ENCODE assay signal across 8 cellular contexts in genomic region chr3:132038198-132038825, GRCh38. TPM values are rescaled to one million over a fixed set of nuclear protein-coding genes. Genes with fewer than 3 reads are reported as not detected.
DNase-seq lines count a peak whose midpoint lies in the region; ATAC-seq, FAIRE-seq and TF ChIP-seq lines count a peak whose summit lies in the region.

No MANE protein-coding gene starts in this region.

- no peak overlapping the region for H3K9ac ChIP-seq in SK-N-MC (ENCODE audit: insufficient read length)
- H3K9ac ChIP-seq in kidney (ENCODE audit: low read length in 2 of 2) = no peak overlapping the region

- H3K4me1 ChIP-seq in kidney (ENCODE audit: control insufficient read depth in 1 of 2, insufficient read depth in 1 of 2, low read depth in 1 of 2, low read length in 2 of 2) = peaks cover 0 to 3% of the 10 kb centered on the region in 2 donors

- H3K4me3 ChIP-seq in SK-N-MC (no peak overlapping the region), kidney (ENCODE audit: low read length in 2 of 2) (no peak overlapping the region)

- no peak overlapping the region for H3K4me3 Mint-ChIP-seq in naive thymus-derived CD8-positive, alpha-beta T cell
- H3K4me3 Mint-ChIP-seq in activated CD8-positive, alpha-beta memory T cell treated with anti-CD3 and anti-CD28 coated beads, Interleukin-2, amount 10 ng/mL, durations not matched to agents 7 days and 5 days = no peak overlapping the region

- peaks cover 0 to 16% (median 6%) of the 10 kb centered on the region in 9 donors for H3K9me3 Mint-ChIP-seq in naive thymus-derived CD8-positive, alpha-beta T cell
- H3K9me3 Mint-ChIP-seq in activated CD8-positive, alpha-beta memory T cell treated with anti-CD3 and anti-CD28 coated beads, Interleukin-2, amount 10 ng/mL, durations not matched to agents 7 days and 5 days (ENCODE audit: low read depth) = no peaks in the 10 kb centered on the region

- H3K27ac ChIP-seq in SK-N-MC = no peak overlapping the region
- no peak overlapping the region for H3K27ac ChIP-seq in kidney (ENCODE audit: low read depth in 2 of 2, low read length in 2 of 2)

- no peaks in the 10 kb centered on the region for H3K36me3 ChIP-seq in SK-N-MC (ENCODE audit: insufficient read depth, low read length)
- H3K36me3 ChIP-seq in kidney (ENCODE audit: control insufficient read depth in 1 of 2, insufficient read depth in 2 of 2, low read length in 2 of 2) = no peaks in the 10 kb centered on the region

- intact Hi-C loops in kidney (cut with DNase I) = loop anchor here (10.0 kb wide), 1 partner anchor 244 kb away; no protein-coding TSS in a partner anchor

- peak; percentile 67 for DNase-seq in DMS53 treated with DMSO at 0.1 percent for 48 hours (lab: John Stamatoyannopoulos, UW; ENCODE audit: unreplicated experiment)
- peak; percentile 28 to 55 for DNase-seq in Kasumi-1 (lab: John Stamatoyannopoulos, UW)
- peak; percentile 76 for DNase-seq in SK-N-MC (ENCODE audit: low read depth, low spot score)
- no peak for DNase-seq in kidney
- no peak for DNase-seq in activated CD8-positive, alpha-beta memory T cell treated with anti-CD3 and anti-CD28 coated beads for 24 hours
- DNase-seq in naive thymus-derived CD8-positive, alpha-beta T cell = no peak
- DNase-seq in OCI-M2 (lab: John Stamatoyannopoulos, UW; ENCODE audit: unreplicated experiment) = no peak
- DNase-seq in activated CD8-positive, alpha-beta memory T cell treated with anti-CD3 and anti-CD28 coated beads, Interleukin-2, amount 10 ng/mL, durations not matched to agents 7 days and 5 days = no peak

- POLR2A ChIA-PET in naive thymus-derived CD8-positive, alpha-beta T cell (lab: Charles Lee) = no interaction called here

- no peak for ATAC-seq in naive thymus-derived CD8-positive, alpha-beta T cell
- ATAC-seq in activated CD8-positive, alpha-beta memory T cell treated with anti-CD3 and anti-CD28 coated beads, Interleukin-2, amount 10 ng/mL, durations not matched to agents 7 days and 5 days = no peak

- CTCF ChIA-PET in activated CD8-positive, alpha-beta memory T cell treated with anti-CD3 and anti-CD28 coated beads, Interleukin-2, amount 10 ng/mL, durations not matched to agents 7 days and 5 days (lab: Charles Lee) = interaction anchor here (1.0 to 1.7 kb wide), 3 partner anchors 9 to 145 kb away, joined by 3 to 5 read pairs (median 4); no protein-coding TSS in a partner anchor

- H3K36me3 Mint-ChIP-seq in naive thymus-derived CD8-positive, alpha-beta T cell = peaks cover 0 to 6% (median 4%) of the 10 kb centered on the region in 3 donors
- H3K36me3 Mint-ChIP-seq in activated CD8-positive, alpha-beta memory T cell treated with anti-CD3 and anti-CD28 coated beads, Interleukin-2, amount 10 ng/mL, durations not matched to agents 7 days and 5 days = no peaks in the 10 kb centered on the region

- TF ChIP-seq CTCF in kidney (IDR thresholded peaks at IDR 0.05; ENCODE audit: borderline replicate concordance, extremely low read depth, insufficient read depth) = peak; percentile 10

- H3K9me3 ChIP-seq in SK-N-MC (ENCODE audit: low read depth, low read length) = no peaks in the 10 kb centered on the region
- H3K9me3 ChIP-seq in kidney (ENCODE audit: control insufficient read depth in 1 of 2, low read length in 2 of 2) = no peaks in the 10 kb centered on the region

- FAIRE-seq in kidney (lab: Jason Lieb, UNC) = no peak

- H3K27me3 Mint-ChIP-seq in naive thymus-derived CD8-positive, alpha-beta T cell = peaks cover 33 to 58% (median 48%) of the 10 kb centered on the region in 5 donors
- H3K27me3 Mint-ChIP-seq in activated CD8-positive, alpha-beta memory T cell treated with anti-CD3 and anti-CD28 coated beads, Interleukin-2, amount 10 ng/mL, durations not matched to agents 7 days and 5 days = peaks cover 37% of the 10 kb centered on the region

- no peak overlapping the region for H3K27ac Mint-ChIP-seq in naive thymus-derived CD8-positive, alpha-beta T cell
- H3K27ac Mint-ChIP-seq in activated CD8-positive, alpha-beta memory T cell treated with anti-CD3 and anti-CD28 coated beads, Interleukin-2, amount 10 ng/mL, durations not matched to agents 7 days and 5 days = no peak overlapping the region

- H3K4me1 Mint-ChIP-seq in naive thymus-derived CD8-positive, alpha-beta T cell = peaks cover 2 to 16% (median 12%) of the 10 kb centered on the region in 4 donors
- H3K4me1 Mint-ChIP-seq in activated CD8-positive, alpha-beta memory T cell treated with anti-CD3 and anti-CD28 coated beads, Interleukin-2, amount 10 ng/mL, durations not matched to agents 7 days and 5 days = peaks cover 7% of the 10 kb centered on the region

RNA-seq across cellular contexts. Expression of gene CPNE4, which starts 3.5 kb away (rescaled TPM):
- total RNA-seq in kidney = 0.79 TPM
- polyA plus RNA-seq in kidney (ENCODE audit: insufficient read depth, low read depth, low replicate concordance) = 1.2 TPM
- total RNA-seq in naive thymus-derived CD8-positive, alpha-beta T cell = not detected
- polyA plus RNA-seq in naive thymus-derived CD8-positive, alpha-beta T cell = not detected
- not detected for total RNA-seq in activated CD8-positive, alpha-beta memory T cell treated with anti-CD3 and anti-CD28 coated beads, Interleukin-2, amount 10 ng/mL, durations not matched to agents 7 days and 5 days

Comparison
In these comparisons a context has a peak if more than half of its experiments do, and no peak if none do; other contexts are left out.
1. DNase-seq: peak in DMS53 treated with DMSO at 0.1 percent for 48 hours (single experiment), Kasumi-1 (2 of 2) and SK-N-MC (single experiment); none in kidney (single experiment), activated CD8-positive, alpha-beta memory T cell treated with anti-CD3 and anti-CD28 coated beads for 24 hours (single experiment), naive thymus-derived CD8-positive, alpha-beta T cell (0 of 10), OCI-M2 (single experiment) and activated CD8-positive, alpha-beta memory T cell treated with anti-CD3 and anti-CD28 coated beads, Interleukin-2, amount 10 ng/mL, durations not matched to agents 7 days and 5 days (single experiment).